In the genomic region with DNA sequence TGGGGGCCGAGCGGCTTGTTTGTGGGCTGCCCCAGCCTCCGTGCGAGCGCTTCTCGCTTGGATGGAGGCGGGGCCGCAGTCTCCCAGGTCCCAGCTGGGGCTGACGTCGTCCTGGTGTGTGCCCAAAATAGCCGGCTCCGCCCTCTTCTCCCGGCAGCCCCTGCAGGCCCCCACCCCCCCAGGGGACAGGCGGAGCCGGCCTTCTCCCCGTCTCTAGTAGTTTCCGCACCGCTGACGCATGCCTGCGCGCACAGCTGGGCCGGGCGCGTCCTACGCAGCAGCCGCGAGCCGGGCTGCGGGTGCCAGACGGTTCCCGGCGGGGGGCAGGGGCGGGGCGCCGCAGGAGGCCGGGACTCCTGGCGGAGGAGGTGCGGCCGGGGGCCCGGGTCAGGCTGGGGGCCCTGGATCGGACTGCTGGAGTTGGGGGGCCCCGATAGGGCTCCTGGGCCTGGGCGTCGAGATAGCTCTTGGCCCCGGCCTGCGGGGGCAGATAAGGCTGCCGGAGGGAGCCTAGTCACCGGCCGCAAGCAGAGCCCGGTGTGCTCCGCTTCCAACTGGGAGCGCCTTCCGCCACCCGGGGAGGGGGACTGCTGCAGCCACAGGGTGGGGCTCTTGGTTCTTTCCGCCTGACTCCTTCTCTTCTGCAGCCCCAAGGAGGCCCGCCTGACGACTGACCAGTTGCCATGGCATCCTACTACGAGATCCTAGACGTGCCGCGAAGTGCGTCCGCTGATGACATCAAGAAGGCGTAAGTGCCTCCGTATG, we compare ENCODE assay signal across 1 cellular context.
A peak's percentile ranks its signal among the peaks of the same experiment; 100 is the strongest.
TF ChIP-seq lines count a peak whose summit lies in the region.

A gene (plus strand): TSS at position 216 of the 765 bp plus-strand sequence. CDS start 468 bp downstream, at position 684.

TF ChIP-seq in HepG2, 621 proteins besides CTCF, POLR2A, EP300 and RAD21 (continued from another document and continues in another):
- TF ChIP-seq, protein P1, sequence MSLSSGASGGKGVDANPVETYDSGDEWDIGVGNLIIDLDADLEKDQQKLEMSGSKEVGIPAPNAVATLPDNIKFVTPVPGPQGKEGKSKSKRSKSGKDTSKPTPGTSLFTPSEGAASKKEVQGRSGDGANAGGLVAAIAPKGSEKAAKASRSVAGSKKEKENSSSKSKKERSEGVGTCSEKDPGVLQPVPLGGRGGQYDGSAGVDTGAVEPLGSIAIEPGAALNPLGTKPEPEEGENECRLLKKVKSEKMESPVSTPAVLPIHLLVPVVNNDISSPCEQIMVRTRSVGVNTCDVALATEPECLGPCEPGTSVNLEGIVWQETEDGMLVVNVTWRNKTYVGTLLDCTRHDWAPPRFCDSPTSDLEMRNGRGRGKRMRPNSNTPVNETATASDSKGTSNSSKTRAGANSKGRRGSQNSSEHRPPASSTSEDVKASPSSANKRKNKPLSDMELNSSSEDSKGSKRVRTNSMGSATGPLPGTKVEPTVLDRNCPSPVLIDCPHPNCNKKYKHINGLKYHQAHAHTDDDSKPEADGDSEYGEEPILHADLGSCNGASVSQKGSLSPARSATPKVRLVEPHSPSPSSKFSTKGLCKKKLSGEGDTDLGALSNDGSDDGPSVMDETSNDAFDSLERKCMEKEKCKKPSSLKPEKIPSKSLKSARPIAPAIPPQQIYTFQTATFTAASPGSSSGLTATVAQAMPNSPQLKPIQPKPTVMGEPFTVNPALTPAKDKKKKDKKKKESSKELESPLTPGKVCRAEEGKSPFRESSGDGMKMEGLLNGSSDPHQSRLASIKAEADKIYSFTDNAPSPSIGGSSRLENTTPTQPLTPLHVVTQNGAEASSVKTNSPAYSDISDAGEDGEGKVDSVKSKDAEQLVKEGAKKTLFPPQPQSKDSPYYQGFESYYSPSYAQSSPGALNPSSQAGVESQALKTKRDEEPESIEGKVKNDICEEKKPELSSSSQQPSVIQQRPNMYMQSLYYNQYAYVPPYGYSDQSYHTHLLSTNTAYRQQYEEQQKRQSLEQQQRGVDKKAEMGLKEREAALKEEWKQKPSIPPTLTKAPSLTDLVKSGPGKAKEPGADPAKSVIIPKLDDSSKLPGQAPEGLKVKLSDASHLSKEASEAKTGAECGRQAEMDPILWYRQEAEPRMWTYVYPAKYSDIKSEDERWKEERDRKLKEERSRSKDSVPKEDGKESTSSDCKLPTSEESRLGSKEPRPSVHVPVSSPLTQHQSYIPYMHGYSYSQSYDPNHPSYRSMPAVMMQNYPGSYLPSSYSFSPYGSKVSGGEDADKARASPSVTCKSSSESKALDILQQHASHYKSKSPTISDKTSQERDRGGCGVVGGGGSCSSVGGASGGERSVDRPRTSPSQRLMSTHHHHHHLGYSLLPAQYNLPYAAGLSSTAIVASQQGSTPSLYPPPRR (CRISPR knock-in tag; IDR thresholded peaks at IDR 0.05; ENCODE audit: borderline replicate concordance), result no peak; the same call in 1 of the 2 replicates
- TF ChIP-seq GATAD2A (CRISPR knock-in tag; IDR thresholded peaks at IDR 0.05) (peak; percentile 69), MXD4 (CRISPR knock-in tag; IDR thresholded peaks at IDR 0.05) (peak; percentile 92), ISX (CRISPR knock-in tag; conservative IDR thresholded peaks at IDR 0.05) (no peak), HES4 (CRISPR knock-in tag; IDR thresholded peaks at IDR 0.05; ENCODE audit: borderline replicate concordance) (peak; percentile 63; the same call in 1 of the 2 replicates), ZNF678 (CRISPR knock-in tag; IDR thresholded peaks at IDR 0.05) (no peak), ZNF749 (CRISPR knock-in tag; IDR thresholded peaks at IDR 0.05; ENCODE audit: borderline replicate concordance) (peak; percentile 39; the same call in 1 of the 2 replicates), POLR2G (IDR thresholded peaks at IDR 0.05; ENCODE audit: low read depth, low read length) (peak; percentile 85), RARG (CRISPR knock-in tag; IDR thresholded peaks at IDR 0.05; ENCODE audit: low read depth) (no peak), MAZ (IDR thresholded peaks at IDR 0.05; ENCODE audit: borderline replicate concordance, low read depth, low read length) (peak; percentile 98), MAZ (CRISPR knock-in tag; IDR thresholded peaks at IDR 0.05; ENCODE audit: low read depth) (peak; percentile 99), GLI4 (CRISPR knock-in tag; IDR thresholded peaks at IDR 0.05; ENCODE audit: borderline replicate concordance) (no peak), HDAC6 (IDR thresholded peaks at IDR 0.05; ENCODE audit: low read depth, low read length) (no peak), ZNF652 (CRISPR knock-in tag; IDR thresholded peaks at IDR 0.05; ENCODE audit: borderline replicate concordance, low read depth) (no peak), NR2F6 (IDR thresholded peaks at IDR 0.05) (no peak), NR2F6 (CRISPR knock-in tag; IDR thresholded peaks at IDR 0.05) (peak; percentile 21; the same call in 1 of the 2 replicates), ZNF3 (CRISPR knock-in tag; IDR thresholded peaks at IDR 0.05) (no peak), CBX2 (IDR thresholded peaks at IDR 0.05; ENCODE audit: low read depth, low read length) (no peak), CBX2 (CRISPR knock-in tag; IDR thresholded peaks at IDR 0.05; ENCODE audit: low read depth) (no peak), CCDC6 (CRISPR knock-in tag; IDR thresholded peaks at IDR 0.05) (peak; percentile 93), CBX1 (IDR thresholded peaks at IDR 0.05; ENCODE audit: low read depth) (peak; percentile 26), ETV6 (CRISPR knock-in tag; conservative IDR thresholded peaks at IDR 0.05) (no peak; the same call in 1 of the 2 replicates), KLF13 (CRISPR knock-in tag; IDR thresholded peaks at IDR 0.05) (no peak), ZSCAN25 (CRISPR knock-in tag; IDR thresholded peaks at IDR 0.05) (no peak), SIN3B (IDR thresholded peaks at IDR 0.05; ENCODE audit: low read length) (no peak)
- TF ChIP-seq, protein P2, sequence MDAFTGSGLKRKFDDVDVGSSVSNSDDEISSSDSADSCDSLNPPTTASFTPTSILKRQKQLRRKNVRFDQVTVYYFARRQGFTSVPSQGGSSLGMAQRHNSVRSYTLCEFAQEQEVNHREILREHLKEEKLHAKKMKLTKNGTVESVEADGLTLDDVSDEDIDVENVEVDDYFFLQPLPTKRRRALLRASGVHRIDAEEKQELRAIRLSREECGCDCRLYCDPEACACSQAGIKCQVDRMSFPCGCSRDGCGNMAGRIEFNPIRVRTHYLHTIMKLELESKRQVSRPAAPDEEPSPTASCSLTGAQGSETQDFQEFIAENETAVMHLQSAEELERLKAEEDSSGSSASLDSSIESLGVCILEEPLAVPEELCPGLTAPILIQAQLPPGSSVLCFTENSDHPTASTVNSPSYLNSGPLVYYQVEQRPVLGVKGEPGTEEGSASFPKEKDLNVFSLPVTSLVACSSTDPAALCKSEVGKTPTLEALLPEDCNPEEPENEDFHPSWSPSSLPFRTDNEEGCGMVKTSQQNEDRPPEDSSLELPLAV (CRISPR knock-in tag; conservative IDR thresholded peaks at IDR 0.05; ENCODE audit: low read depth), result no peak
- TF ChIP-seq, protein P3, sequence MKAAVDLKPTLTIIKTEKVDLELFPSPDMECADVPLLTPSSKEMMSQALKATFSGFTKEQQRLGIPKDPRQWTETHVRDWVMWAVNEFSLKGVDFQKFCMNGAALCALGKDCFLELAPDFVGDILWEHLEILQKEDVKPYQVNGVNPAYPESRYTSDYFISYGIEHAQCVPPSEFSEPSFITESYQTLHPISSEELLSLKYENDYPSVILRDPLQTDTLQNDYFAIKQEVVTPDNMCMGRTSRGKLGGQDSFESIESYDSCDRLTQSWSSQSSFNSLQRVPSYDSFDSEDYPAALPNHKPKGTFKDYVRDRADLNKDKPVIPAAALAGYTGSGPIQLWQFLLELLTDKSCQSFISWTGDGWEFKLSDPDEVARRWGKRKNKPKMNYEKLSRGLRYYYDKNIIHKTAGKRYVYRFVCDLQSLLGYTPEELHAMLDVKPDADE (CRISPR knock-in tag; IDR thresholded peaks at IDR 0.05), result peak; percentile 88; the same call in 1 of the 2 replicates
- TF ChIP-seq, protein P4, sequence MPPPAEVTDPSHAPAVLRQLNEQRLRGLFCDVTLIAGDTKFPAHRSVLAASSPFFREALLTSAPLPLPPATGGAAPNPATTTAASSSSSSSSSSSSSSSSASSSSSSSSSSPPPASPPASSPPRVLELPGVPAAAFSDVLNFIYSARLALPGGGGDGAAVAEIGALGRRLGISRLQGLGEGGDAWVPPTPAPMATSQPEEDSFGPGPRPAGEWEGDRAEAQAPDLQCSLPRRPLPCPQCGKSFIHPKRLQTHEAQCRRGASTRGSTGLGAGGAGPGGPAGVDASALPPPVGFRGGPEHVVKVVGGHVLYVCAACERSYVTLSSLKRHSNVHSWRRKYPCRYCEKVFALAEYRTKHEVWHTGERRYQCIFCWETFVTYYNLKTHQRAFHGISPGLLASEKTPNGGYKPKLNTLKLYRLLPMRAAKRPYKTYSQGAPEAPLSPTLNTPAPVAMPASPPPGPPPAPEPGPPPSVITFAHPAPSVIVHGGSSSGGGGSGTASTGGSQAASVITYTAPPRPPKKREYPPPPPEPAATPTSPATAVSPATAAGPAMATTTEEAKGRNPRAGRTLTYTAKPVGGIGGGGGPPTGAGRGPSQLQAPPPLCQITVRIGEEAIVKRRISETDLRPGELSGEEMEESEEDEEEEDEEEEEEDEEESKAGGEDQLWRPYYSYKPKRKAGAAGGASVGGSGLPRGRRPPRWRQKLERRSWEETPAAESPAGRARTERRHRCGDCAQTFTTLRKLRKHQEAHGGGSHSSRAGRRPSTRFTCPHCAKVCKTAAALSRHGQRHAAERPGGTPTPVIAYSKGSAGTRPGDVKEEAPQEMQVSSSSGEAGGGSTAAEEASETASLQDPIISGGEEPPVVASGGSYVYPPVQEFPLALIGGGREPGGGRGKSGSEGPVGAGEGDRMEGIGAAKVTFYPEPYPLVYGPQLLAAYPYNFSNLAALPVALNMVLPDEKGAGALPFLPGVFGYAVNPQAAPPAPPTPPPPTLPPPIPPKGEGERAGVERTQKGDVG (CRISPR knock-in tag; IDR thresholded peaks at IDR 0.05; ENCODE audit: borderline replicate concordance), result no peak
- TF ChIP-seq, protein P5, sequence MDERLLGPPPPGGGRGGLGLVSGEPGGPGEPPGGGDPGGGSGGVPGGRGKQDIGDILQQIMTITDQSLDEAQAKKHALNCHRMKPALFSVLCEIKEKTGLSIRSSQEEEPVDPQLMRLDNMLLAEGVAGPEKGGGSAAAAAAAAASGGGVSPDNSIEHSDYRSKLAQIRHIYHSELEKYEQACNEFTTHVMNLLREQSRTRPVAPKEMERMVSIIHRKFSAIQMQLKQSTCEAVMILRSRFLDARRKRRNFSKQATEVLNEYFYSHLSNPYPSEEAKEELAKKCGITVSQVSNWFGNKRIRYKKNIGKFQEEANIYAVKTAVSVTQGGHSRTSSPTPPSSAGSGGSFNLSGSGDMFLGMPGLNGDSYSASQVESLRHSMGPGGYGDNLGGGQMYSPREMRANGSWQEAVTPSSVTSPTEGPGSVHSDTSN (CRISPR knock-in tag; IDR thresholded peaks at IDR 0.05), result 0 out of 2 replicates have a peak, but pooled peaks have one; percentile 16
- TF ChIP-seq, protein P6, sequence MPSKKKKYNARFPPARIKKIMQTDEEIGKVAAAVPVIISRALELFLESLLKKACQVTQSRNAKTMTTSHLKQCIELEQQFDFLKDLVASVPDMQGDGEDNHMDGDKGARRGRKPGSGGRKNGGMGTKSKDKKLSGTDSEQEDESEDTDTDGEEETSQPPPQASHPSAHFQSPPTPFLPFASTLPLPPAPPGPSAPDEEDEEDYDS (CRISPR knock-in tag; IDR thresholded peaks at IDR 0.05), result peak; percentile 79
- TF ChIP-seq, protein P7, sequence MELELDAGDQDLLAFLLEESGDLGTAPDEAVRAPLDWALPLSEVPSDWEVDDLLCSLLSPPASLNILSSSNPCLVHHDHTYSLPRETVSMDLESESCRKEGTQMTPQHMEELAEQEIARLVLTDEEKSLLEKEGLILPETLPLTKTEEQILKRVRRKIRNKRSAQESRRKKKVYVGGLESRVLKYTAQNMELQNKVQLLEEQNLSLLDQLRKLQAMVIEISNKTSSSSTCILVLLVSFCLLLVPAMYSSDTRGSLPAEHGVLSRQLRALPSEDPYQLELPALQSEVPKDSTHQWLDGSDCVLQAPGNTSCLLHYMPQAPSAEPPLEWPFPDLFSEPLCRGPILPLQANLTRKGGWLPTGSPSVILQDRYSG (CRISPR knock-in tag; IDR thresholded peaks at IDR 0.05), result no peak
- TF ChIP-seq, protein P8, sequence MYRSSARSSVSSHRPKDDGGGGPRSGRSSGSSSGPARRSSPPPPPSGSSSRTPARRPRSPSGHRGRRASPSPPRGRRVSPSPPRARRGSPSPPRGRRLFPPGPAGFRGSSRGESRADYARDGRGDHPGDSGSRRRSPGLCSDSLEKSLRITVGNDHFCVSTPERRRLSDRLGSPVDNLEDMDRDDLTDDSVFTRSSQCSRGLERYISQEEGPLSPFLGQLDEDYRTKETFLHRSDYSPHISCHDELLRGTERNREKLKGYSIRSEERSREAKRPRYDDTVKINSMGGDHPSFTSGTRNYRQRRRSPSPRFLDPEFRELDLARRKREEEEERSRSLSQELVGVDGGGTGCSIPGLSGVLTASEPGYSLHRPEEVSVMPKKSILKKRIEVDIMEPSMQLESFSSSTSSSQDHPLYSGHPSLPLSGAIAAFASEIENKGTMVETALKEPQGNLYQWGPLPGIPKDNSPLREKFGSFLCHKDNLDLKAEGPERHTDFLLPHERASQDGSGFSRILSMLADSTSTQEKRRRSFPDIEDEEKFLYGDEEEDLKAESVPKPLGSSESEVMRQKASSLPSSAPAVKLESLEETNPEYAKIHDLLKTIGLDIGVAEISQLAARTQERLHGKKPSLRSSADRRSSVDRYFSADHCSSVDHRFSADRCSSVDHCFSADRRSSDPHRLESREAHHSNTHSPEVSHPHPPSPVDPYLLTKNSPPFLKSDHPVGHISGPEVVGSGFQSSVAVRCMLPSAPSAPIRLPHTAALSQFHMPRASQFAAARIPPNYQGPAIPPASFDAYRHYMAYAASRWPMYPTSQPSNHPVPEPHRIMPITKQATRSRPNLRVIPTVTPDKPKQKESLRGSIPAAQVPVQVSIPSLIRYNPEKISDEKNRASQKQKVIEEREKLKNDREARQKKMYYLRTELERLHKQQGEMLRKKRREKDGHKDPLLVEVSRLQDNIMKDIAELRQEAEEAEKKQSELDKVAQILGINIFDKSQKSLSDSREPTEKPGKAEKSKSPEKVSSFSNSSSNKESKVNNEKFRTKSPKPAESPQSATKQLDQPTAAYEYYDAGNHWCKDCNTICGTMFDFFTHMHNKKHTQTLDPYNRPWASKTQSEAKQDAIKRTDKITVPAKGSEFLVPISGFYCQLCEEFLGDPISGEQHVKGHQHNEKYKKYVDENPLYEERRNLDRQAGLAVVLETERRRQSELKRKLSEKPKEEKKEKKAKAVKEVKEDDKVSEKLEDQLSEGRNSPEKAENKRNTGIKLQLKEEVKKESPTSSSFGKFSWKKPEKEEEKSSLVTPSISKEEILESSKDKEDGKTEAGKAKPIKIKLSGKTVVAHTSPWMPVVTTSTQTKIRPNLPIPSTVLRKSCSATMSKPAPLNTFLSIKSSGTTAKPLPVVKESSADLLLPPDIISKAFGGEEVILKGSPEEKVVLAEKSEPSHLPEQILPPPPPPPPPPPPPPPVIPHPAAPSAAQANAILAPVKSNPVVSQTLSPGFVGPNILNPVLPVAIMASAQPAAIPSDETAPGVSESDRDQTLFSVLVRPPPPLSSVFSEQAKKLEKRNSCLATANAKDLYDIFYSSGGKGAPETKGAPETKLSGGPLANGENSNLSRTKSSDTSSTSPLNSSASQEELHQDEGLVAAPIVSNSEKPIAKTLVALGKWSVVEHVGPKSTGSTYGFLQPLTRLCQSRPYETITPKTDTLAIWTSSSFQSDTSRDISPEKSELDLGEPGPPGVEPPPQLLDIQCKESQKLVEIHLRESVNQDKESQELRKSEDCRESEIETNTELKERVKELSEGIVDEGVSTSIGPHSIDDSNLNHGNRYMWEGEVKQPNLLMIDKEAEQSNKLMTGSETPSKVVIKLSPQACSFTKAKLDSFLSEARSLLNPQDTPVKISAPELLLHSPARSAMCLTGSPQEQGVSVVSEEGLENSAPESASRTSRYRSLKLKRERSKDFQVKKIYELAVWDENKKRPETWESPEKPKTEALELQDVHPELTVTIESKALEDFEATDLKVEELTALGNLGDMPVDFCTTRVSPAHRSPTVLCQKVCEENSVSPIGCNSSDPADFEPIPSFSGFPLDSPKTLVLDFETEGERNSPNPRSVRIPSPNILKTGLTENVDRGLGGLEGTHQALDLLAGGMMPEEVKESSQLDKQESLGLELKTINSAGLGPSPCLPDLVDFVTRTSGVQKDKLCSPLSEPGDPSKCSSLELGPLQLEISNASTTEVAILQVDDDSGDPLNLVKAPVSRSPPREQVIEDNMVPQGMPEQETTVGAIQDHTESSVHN (CRISPR knock-in tag; IDR thresholded peaks at IDR 0.05), result no peak
